Comparison of ENCODE assay signal across 35 cellular contexts in genomic region chr9:2177121-2177520, GRCh38.
"Had no signal": no experiment of that assay in that cellular context is flagged by ENCODE, and none has a peak within 500 bp of the region (broad histone marks: within the 10 kb centered on the region; RNA-seq: fewer than 3 reads in every experiment).

No MANE protein-coding gene starts in this region.

- H3K27me3 Mint-ChIP-seq: activated B cell treated with CpG ODN at 0.5 μM for 24 hours; activated CD4-positive, alpha-beta memory T cell treated with anti-CD3 and anti-CD28 coated beads for 36 hours; activated CD8-positive, alpha-beta memory T cell treated with anti-CD3 and anti-CD28 coated beads, Interleukin-2, amount 10 ng/mL, durations not matched to agents 7 days and 5 days; activated CD8-positive, alpha-beta T cell treated with anti-CD3 and anti-CD28 coated beads for 36 hours; activated naive CD4-positive, alpha-beta T cell treated with anti-CD3 and anti-CD28 coated beads, Interleukin-2, amount 10 ng/mL, durations not matched to agents 7 days and 5 days; activated naive CD4-positive, alpha-beta T cell treated with anti-CD3 and anti-CD28 coated beads, Interleukin-2, amount 50 U/mL, for 24 hours; activated naive CD8-positive, alpha-beta T cell; activated naive CD8-positive, alpha-beta T cell treated with anti-CD3 and anti-CD28 coated beads, Interleukin-2, amount 10 ng/mL, durations not matched to agents 7 days and 5 days; activated naive CD8-positive, alpha-beta T cell treated with anti-CD3 and anti-CD28 coated beads, Interleukin-2, amount 50 U/mL, for 24 hours; activated T-cell treated with anti-CD3 and anti-CD28 coated beads, Interleukin-2, amount 50 U/mL, for 24 hours; brain; central memory CD8-positive, alpha-beta T cell; T-cell had no signal

- H3K4me1 Mint-ChIP-seq: activated B cell treated with CpG ODN at 0.5 μM for 24 hours; activated CD8-positive, alpha-beta memory T cell treated with anti-CD3 and anti-CD28 coated beads, Interleukin-2, amount 10 ng/mL, durations not matched to agents 7 days and 5 days; activated naive CD8-positive, alpha-beta T cell treated with anti-CD3 and anti-CD28 coated beads, Interleukin-2, amount 50 U/mL, for 24 hours had no signal

- H3K9me3 ChIP-seq: ascending aorta had no signal

- H3K27ac Mint-ChIP-seq: activated B cell treated with CpG ODN at 0.5 μM for 24 hours; activated CD4-positive, alpha-beta memory T cell treated with anti-CD3 and anti-CD28 coated beads for 36 hours; activated CD8-positive, alpha-beta memory T cell treated with anti-CD3 and anti-CD28 coated beads, Interleukin-2, amount 10 ng/mL, durations not matched to agents 7 days and 5 days; activated CD8-positive, alpha-beta T cell treated with anti-CD3 and anti-CD28 coated beads for 36 hours; activated naive CD4-positive, alpha-beta T cell treated with anti-CD3 and anti-CD28 coated beads, Interleukin-2, amount 10 ng/mL, durations not matched to agents 7 days and 5 days; activated naive CD4-positive, alpha-beta T cell treated with anti-CD3 and anti-CD28 coated beads, Interleukin-2, amount 50 U/mL, for 24 hours; activated naive CD8-positive, alpha-beta T cell treated with anti-CD3 and anti-CD28 coated beads, Interleukin-2, amount 10 ng/mL, durations not matched to agents 7 days and 5 days; activated naive CD8-positive, alpha-beta T cell treated with anti-CD3 and anti-CD28 coated beads, Interleukin-2, amount 50 U/mL, for 24 hours; activated T-cell treated with anti-CD3 and anti-CD28 coated beads, Interleukin-2, amount 50 U/mL, for 24 hours; activated T-helper 2 cell treated with anti-CD3 and anti-CD28 coated beads, Interferon-gamma antibody, Interleukin-2, Interleukin-4, amounts not matched to agents 10 μg/mL and 5 μg/mL and 100 μg/mL, durations not matched to agents 14 hours and 24 hours and 36 hours; T-helper 2 cell treated with Interferon-gamma antibody and Interleukin-4, amounts not matched to agents 5 μg/mL and 100 μg/mL, for 36 hours had no signal

- H3K4me1 ChIP-seq: ascending aorta had no signal

- DNase-seq: activated B cell treated with CpG ODN at 0.5 μM for 24 hours; activated CD4-positive, alpha-beta memory T cell treated with anti-CD3 and anti-CD28 coated beads for 36 hours; activated CD4-positive, alpha-beta T cell treated with anti-CD3 and anti-CD28 coated beads for 4 hours; activated CD4-positive, alpha-beta T cell treated with anti-CD3 and anti-CD28 coated beads, Interleukin-2, amount 50 U/mL, for 1 hour; activated CD4-positive, alpha-beta T cell treated with anti-CD3 and anti-CD28 coated beads, Interleukin-2, amount 50 U/mL, for 4 hours; activated CD4-positive, CD25-positive, alpha-beta regulatory T cell treated with anti-CD3 and anti-CD28 coated beads, Interleukin-2, amount 50 U/mL, for 72 hours; activated CD8-positive, alpha-beta memory T cell treated with anti-CD3 and anti-CD28 coated beads for 24 hours; activated CD8-positive, alpha-beta memory T cell treated with anti-CD3 and anti-CD28 coated beads, Interleukin-2, amount 10 ng/mL, durations not matched to agents 7 days and 5 days; activated CD8-positive, alpha-beta memory T cell treated with anti-CD3 and anti-CD28 coated beads, Interleukin-2, amount 50 U/mL, for 48 hours; activated CD8-positive, alpha-beta T cell treated with anti-CD3 and anti-CD28 coated beads for 36 hours; activated effector memory CD4-positive, alpha-beta T cell treated with Interleukin-2 at 50 U/mL for 16 hours; activated gamma-delta T cell; activated naive CD4-positive, alpha-beta T cell treated with anti-CD3 and anti-CD28 coated beads, Interleukin-2, amount 10 ng/mL, durations not matched to agents 7 days and 5 days; activated naive CD4-positive, alpha-beta T cell treated with Interleukin-2 at 50 U/mL for 16 hours; activated naive CD8-positive, alpha-beta T cell treated with anti-CD3 and anti-CD28 coated beads, Interleukin-2, amount 10 ng/mL, durations not matched to agents 7 days and 5 days; activated naive CD8-positive, alpha-beta T cell treated with anti-CD3 and anti-CD28 coated beads, Interleukin-2, amount 50 U/mL, for 24 hours; activated T-cell treated with anti-CD3 and anti-CD28 coated beads, Interleukin-2, amount 50 U/mL, for 24 hours; activated T-cell treated with anti-CD3 and anti-CD28 coated beads, Interleukin-2, amount 50 U/mL, for 48 hours; amygdala; anterior cingulate cortex; caudate nucleus; cerebellar nuclear complex; T-cell; T-helper 2 cell; T-helper 9 cell had no signal

- FAIRE-seq: TTC549 had no signal

- H3K9me3 Mint-ChIP-seq: activated B cell treated with CpG ODN at 0.5 μM for 24 hours; activated CD4-positive, alpha-beta memory T cell treated with anti-CD3 and anti-CD28 coated beads for 36 hours; activated CD8-positive, alpha-beta T cell treated with anti-CD3 and anti-CD28 coated beads for 36 hours; activated naive CD4-positive, alpha-beta T cell treated with anti-CD3 and anti-CD28 coated beads, Interleukin-2, amount 10 ng/mL, durations not matched to agents 7 days and 5 days; activated naive CD4-positive, alpha-beta T cell treated with anti-CD3 and anti-CD28 coated beads, Interleukin-2, amount 50 U/mL, for 24 hours; activated naive CD8-positive, alpha-beta T cell treated with anti-CD3 and anti-CD28 coated beads, Interleukin-2, amount 10 ng/mL, durations not matched to agents 7 days and 5 days; activated naive CD8-positive, alpha-beta T cell treated with anti-CD3 and anti-CD28 coated beads, Interleukin-2, amount 50 U/mL, for 24 hours; activated T-cell treated with anti-CD3 and anti-CD28 coated beads, Interleukin-2, amount 50 U/mL, for 24 hours; activated T-helper 2 cell treated with anti-CD3 and anti-CD28 coated beads, Interferon-gamma antibody, Interleukin-2, Interleukin-4, amounts not matched to agents 10 μg/mL and 5 μg/mL and 100 μg/mL, durations not matched to agents 14 hours and 24 hours and 36 hours; central memory CD8-positive, alpha-beta T cell; T-cell; T-helper 2 cell treated with Interferon-gamma antibody and Interleukin-4, amounts not matched to agents 5 μg/mL and 100 μg/mL, for 36 hours had no signal

- H3K36me3 ChIP-seq: cardiac muscle cell had no signal

- H3K27me3 ChIP-seq: ascending aorta, cardiac muscle cell had no signal

- H3K4me3 Mint-ChIP-seq: activated B cell treated with CpG ODN at 0.5 μM for 24 hours; activated CD4-positive, alpha-beta memory T cell treated with anti-CD3 and anti-CD28 coated beads for 36 hours; activated CD8-positive, alpha-beta memory T cell treated with anti-CD3 and anti-CD28 coated beads, Interleukin-2, amount 10 ng/mL, durations not matched to agents 7 days and 5 days; activated CD8-positive, alpha-beta T cell treated with anti-CD3 and anti-CD28 coated beads for 36 hours; activated naive CD4-positive, alpha-beta T cell treated with anti-CD3 and anti-CD28 coated beads, Interleukin-2, amount 10 ng/mL, durations not matched to agents 7 days and 5 days; activated naive CD4-positive, alpha-beta T cell treated with anti-CD3 and anti-CD28 coated beads, Interleukin-2, amount 50 U/mL, for 24 hours; activated naive CD8-positive, alpha-beta T cell; activated naive CD8-positive, alpha-beta T cell treated with anti-CD3 and anti-CD28 coated beads, Interleukin-2, amount 10 ng/mL, durations not matched to agents 7 days and 5 days; activated naive CD8-positive, alpha-beta T cell treated with anti-CD3 and anti-CD28 coated beads, Interleukin-2, amount 50 U/mL, for 24 hours; activated T-cell treated with anti-CD3 and anti-CD28 coated beads, Interleukin-2, amount 50 U/mL, for 24 hours; brain; central memory CD8-positive, alpha-beta T cell; T-cell; T-helper 2 cell treated with Interferon-gamma antibody and Interleukin-4, amounts not matched to agents 5 μg/mL and 100 μg/mL, for 36 hours had no signal

- H3K27ac ChIP-seq: ascending aorta, cardiac muscle cell, VCaP had no signal

- ATAC-seq: activated CD8-positive, alpha-beta memory T cell treated with anti-CD3 and anti-CD28 coated beads, Interleukin-2, amount 10 ng/mL, durations not matched to agents 7 days and 5 days; activated CD8-positive, alpha-beta T cell treated with anti-CD3 and anti-CD28 coated beads for 36 hours; activated naive CD8-positive, alpha-beta T cell treated with anti-CD3 and anti-CD28 coated beads, Interleukin-2, amount 50 U/mL, for 24 hours; T-cell had no signal

- H3K4me3 ChIP-seq: ascending aorta, cardiac muscle cell had no signal
